In genomic region chr12:24306001-24306400, GRCh38 we compare ENCODE assay signal across 6 cellular contexts.
"Had no signal": no experiment of that assay in that cellular context is flagged by ENCODE, and none has a peak within 500 bp of the region (broad histone marks: within the 10 kb centered on the region; RNA-seq: fewer than 3 reads in every experiment).

No MANE protein-coding gene starts in this region.

- H3K36me3 Mint-ChIP-seq: IgD-negative memory B cell had no signal

- ATAC-seq: GM23338, HepG2 had no signal

- H3K27ac Mint-ChIP-seq: H9, IgD-negative memory B cell had no signal

- H3K4me3 ChIP-seq: GM23338 had no signal

- H3K4me3 Mint-ChIP-seq: GM23338, H9 had no signal

- H3K9me3 Mint-ChIP-seq: H9, IgD-negative memory B cell had no signal

- H3K27me3 Mint-ChIP-seq: IgD-negative memory B cell had no signal

- DNase-seq: H9, HCEC 1CT had no signal

- H3K27ac ChIP-seq: HL-60 had no signal
